Comparison of ENCODE assay signal across 22 cellular contexts in the genomic region with DNA sequence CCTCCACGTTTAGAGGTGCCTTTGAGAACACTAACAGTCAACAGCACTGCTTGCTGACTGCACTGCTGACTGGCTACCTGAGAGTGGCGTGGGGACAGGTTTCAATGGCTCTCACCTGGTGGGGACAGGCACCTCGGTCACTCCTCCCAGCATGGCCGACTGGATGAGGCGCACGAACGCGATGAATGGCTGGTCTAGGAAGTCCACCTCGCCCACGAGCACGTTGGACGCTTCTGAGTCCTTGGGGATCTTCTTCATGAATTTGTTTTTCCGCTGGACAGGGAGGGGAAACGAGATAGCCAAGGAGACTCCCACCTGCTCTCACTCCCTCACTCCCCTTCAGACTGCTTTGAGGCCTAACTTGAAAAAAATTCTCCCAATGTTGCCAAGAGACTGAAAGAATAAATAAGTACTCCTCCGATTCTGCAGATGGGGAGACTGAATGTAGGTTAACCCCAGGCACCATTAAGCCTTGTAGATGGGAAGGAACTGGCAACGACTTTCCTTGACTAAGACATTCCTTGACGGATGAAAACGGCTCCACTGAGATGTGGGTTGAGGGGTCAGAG.
"Had no signal": no experiment of that assay in that cellular context is flagged by ENCODE, and none has a peak within 500 bp of the region (broad histone marks: within the 10 kb centered on the region; RNA-seq: fewer than 3 reads in every experiment).

No MANE protein-coding gene starts in this region.

- FAIRE-seq: keratinocyte, urothelium cell line had no signal

- H3K9me3 ChIP-seq: gastrocnemius medialis, prostate gland, right atrium auricular region, stomach, tibial artery, upper lobe of left lung had no signal

- ATAC-seq: gastrocnemius medialis; left lobe of liver; naive thymus-derived CD8-positive, alpha-beta T cell; sciatic nerve had no signal

- H3K4me1 ChIP-seq: gastrocnemius medialis, prostate gland, right atrium auricular region, stomach, upper lobe of left lung had no signal

- H3K27ac Mint-ChIP-seq: memory B cell; naive thymus-derived CD8-positive, alpha-beta T cell; neural progenitor cell had no signal

- H2AFZ ChIP-seq: neural progenitor cell had no signal

- H3K4me1 Mint-ChIP-seq: memory B cell; naive thymus-derived CD8-positive, alpha-beta T cell had no signal

- DNase-seq: gastrocnemius medialis; head of caudate nucleus; naive thymus-derived CD8-positive, alpha-beta T cell; stimulated activated CD4-positive, alpha-beta T cell treated with anti-CD3 and anti-CD28 coated beads, Interleukin-12 subunit alpha, Interleukin-12 subunit beta, amount 100 ng/mL, for 4 hours; stimulated activated CD4-positive, alpha-beta T cell treated with anti-CD3 and anti-CD28 coated beads, Interleukin-1b, Interleukin-23, amount 100 ng/mL, for 48 hours; stimulated activated CD4-positive, alpha-beta T cell treated with anti-CD3 and anti-CD28 coated beads, Interleukin-4, amount 100 ng/mL, for 1 hour; stimulated activated CD8-positive, alpha-beta memory T cell treated with anti-CD3 and anti-CD28 coated beads, Interleukin-4, amount 100 ng/mL, for 48 hours; stimulated activated naive CD4-positive, alpha-beta T cell; stomach; upper lobe of left lung had no signal

- H3K4me3 Mint-ChIP-seq: memory B cell; naive thymus-derived CD8-positive, alpha-beta T cell; neural progenitor cell had no signal

- H3K4me3 ChIP-seq: coronary artery, gastrocnemius medialis, lung, neural progenitor cell, prostate gland, right atrium auricular region, smooth muscle cell, stomach, tibial artery, upper lobe of left lung had no signal

- H3K27me3 ChIP-seq: gastrocnemius medialis, neural progenitor cell, right atrium auricular region, stomach, tibial artery, upper lobe of left lung had no signal

- H3K9ac ChIP-seq: neural progenitor cell had no signal

- H3K4me2 ChIP-seq: neural progenitor cell, smooth muscle cell had no signal

- H3K27me3 Mint-ChIP-seq: memory B cell; naive thymus-derived CD8-positive, alpha-beta T cell had no signal

- H3K27ac ChIP-seq: coronary artery, gastrocnemius medialis, neural progenitor cell, prostate gland, right atrium auricular region, stomach, tibial artery, upper lobe of left lung had no signal

- H3K36me3 ChIP-seq: gastrocnemius medialis, neural progenitor cell, prostate gland, right atrium auricular region had no signal

- H3K9me3 Mint-ChIP-seq: memory B cell; naive thymus-derived CD8-positive, alpha-beta T cell; neural progenitor cell had no signal
